10 cellular contexts compared by ENCODE assay signal in genomic region chr17:2081564-2081963, GRCh38. TPM values are rescaled to one million over a fixed set of nuclear protein-coding genes. Genes with fewer than 3 reads are reported as not detected.
A peak's percentile ranks its signal among the peaks of the same experiment; 100 is the strongest.
DNase-seq lines count a peak whose midpoint lies in the region; ATAC-seq and TF ChIP-seq lines count a peak whose summit lies in the region.
"Had no signal": no experiment of that assay in that cellular context is flagged by ENCODE, and none has a peak within 500 bp of the region (broad histone marks: within the 10 kb centered on the region; RNA-seq: fewer than 3 reads in every experiment).

No MANE protein-coding gene starts in this region.

- ATAC-seq in GM18909 (IDR thresholded peaks at IDR 0.05; ENCODE audit: poor library complexity, unreplicated experiment), result no peak
- ATAC-seq: WTC11 had no signal

- peaks cover 17% of the 10 kb centered on the region for H3K36me3 Mint-ChIP-seq in mesothelial cell of epicardium

- no peak overlapping the region for H3K4me3 ChIP-seq in ACC112 (ENCODE audit: low read depth, low read length)
- H3K4me3 ChIP-seq in brain microvascular endothelial cell (ENCODE audit: low read depth, low read length), result no peak overlapping the region
- H3K4me3 ChIP-seq in lower leg skin (ENCODE audit: low read depth, poor library complexity, severe bottlenecking), result no peak overlapping the region

- DNase-seq in HCEC 1CT, result peak; percentile 57
- DNase-seq in brain microvascular endothelial cell, result no peak
- DNase-seq in mesothelial cell of epicardium (ENCODE audit: low spot score in 2 of 2, unreplicated experiment in 2 of 2), result no peak
- no peak for DNase-seq in lower leg skin (ENCODE audit: low spot score in 2 of 2)
- DNase-seq in NCI-H526 (lab: John Stamatoyannopoulos, UW), result no peak
- no peak for DNase-seq in NCI-H524 treated with DMSO at 0.1 percent for 48 hours (lab: John Stamatoyannopoulos, UW)
- DNase-seq: activated naive CD4-positive, alpha-beta T cell treated with anti-CD3 and anti-CD28 coated beads, Interleukin-2, amount 50 U/mL, for 16 hours had no signal

- peaks cover 30% of the 10 kb centered on the region for H3K4me1 ChIP-seq in ACC112 (ENCODE audit: control insufficient read depth, insufficient read depth, low read length, unreplicated experiment)

- H3K79me2 ChIP-seq in ACC112 (ENCODE audit: control insufficient read depth, insufficient read depth, low read length, unreplicated experiment), result no peaks in the 10 kb centered on the region

- H3K36me3 ChIP-seq in ACC112 (ENCODE audit: insufficient read depth, low read length), result peaks cover 4% of the 10 kb centered on the region; the same call in 1 of the 2 replicates
- peaks cover 34% of the 10 kb centered on the region for H3K36me3 ChIP-seq in brain microvascular endothelial cell (replicated peaks)

- H3K27me3 ChIP-seq in ACC112 (ENCODE audit: insufficient read depth, low read length), result no peaks in the 10 kb centered on the region
- no peaks in the 10 kb centered on the region for H3K27me3 ChIP-seq in brain microvascular endothelial cell (replicated peaks)

- H3K9me3 Mint-ChIP-seq in mesothelial cell of epicardium, result no peaks in the 10 kb centered on the region
- H3K9me3 Mint-ChIP-seq: WTC11 had no signal

- H3K27ac ChIP-seq in ACC112 (ENCODE audit: low read depth, low read length) (0 out of 2 replicates have a peak overlapping the region, but pooled peaks have one; percentile 2), brain microvascular endothelial cell (peak overlapping the region; percentile 71)

- no peak overlapping the region for H2AFZ ChIP-seq in ACC112 (ENCODE audit: low read length, unreplicated experiment)

- 89 to 91% methylated on average over 9 of the region's 9 CpGs for WGBS in lower leg skin, 2 donors

- H3K4me1 Mint-ChIP-seq in mesothelial cell of epicardium, result peaks cover 63% of the 10 kb centered on the region
- H3K4me1 Mint-ChIP-seq: WTC11 had no signal

- in situ Hi-C loops in brain microvascular endothelial cell (cut with HindIII; ENCODE audit: low pct_ligation_motif_present, low sequenced_read_pairs), result loop anchor here (10.0 kb wide), 1 partner anchor 93 kb away; no protein-coding TSS in a partner anchor

- H3K27me3 Mint-ChIP-seq in mesothelial cell of epicardium (ENCODE audit: low read depth), result no peaks in the 10 kb centered on the region

- intact Hi-C loops in lower leg skin (cut with DNase I; ENCODE audit: low total_unique reads), result no loop called here

- H3K27ac Mint-ChIP-seq in mesothelial cell of epicardium, result peak overlapping the region; percentile 80

- H3K4me3 Mint-ChIP-seq in mesothelial cell of epicardium, result no peak overlapping the region
- H3K4me3 Mint-ChIP-seq: WTC11 had no signal

- TF ChIP-seq POLR2A in lower leg skin (IDR thresholded peaks at IDR 0.05), result no peak

- TF ChIP-seq CTCF in brain microvascular endothelial cell (IDR thresholded peaks at IDR 0.05; ENCODE audit: low read depth, low read length, missing control alignments), result no peak
- no peak for TF ChIP-seq CTCF in mesothelial cell of epicardium (IDR thresholded peaks at IDR 0.05; ENCODE audit: unreplicated experiment)
- TF ChIP-seq CTCF in lower leg skin (IDR thresholded peaks at IDR 0.05), result no peak

RNA-seq across cellular contexts. Expression of gene HIC1, which starts 26.7 kb away (rescaled TPM):
- total RNA-seq in mesothelial cell of epicardium (97.9 to 99.3 TPM (median 98.9 TPM) in 3 replicates), lower leg skin (10 to 100 TPM in 1 of 4 donors, 1 to 10 TPM in 3; 2.4 to 14.2 (median 5.3) TPM)

RNA-seq across cellular contexts. Expression of gene OVCA2, which starts 39.7 kb away (rescaled TPM):
- total RNA-seq in mesothelial cell of epicardium (17.3 to 24.8 TPM (median 24.5 TPM) in 3 replicates), lower leg skin (10 to 100 TPM; 34.2 to 51.5 (median 40.3) TPM)

RNA-seq across cellular contexts. Expression of gene DPH1, which starts 51.6 kb away (rescaled TPM):
- total RNA-seq in mesothelial cell of epicardium (63.8 to 74.5 TPM (median 71.2 TPM) in 3 replicates), lower leg skin (10 to 100 TPM; 50.4 to 80.0 (median 61.2) TPM)

RNA-seq across cellular contexts. Expression of gene RTN4RL1, which starts 56.4 kb away (rescaled TPM):
- 0.20 to 0.23 TPM (median 0.22 TPM) in 3 replicates for total RNA-seq in mesothelial cell of epicardium
- 10 to 100 TPM; 19.1 to 31.5 (median 27.6) TPM for total RNA-seq in lower leg skin
